Comparison of ENCODE assay signal across 1 cellular context in the genomic region with DNA sequence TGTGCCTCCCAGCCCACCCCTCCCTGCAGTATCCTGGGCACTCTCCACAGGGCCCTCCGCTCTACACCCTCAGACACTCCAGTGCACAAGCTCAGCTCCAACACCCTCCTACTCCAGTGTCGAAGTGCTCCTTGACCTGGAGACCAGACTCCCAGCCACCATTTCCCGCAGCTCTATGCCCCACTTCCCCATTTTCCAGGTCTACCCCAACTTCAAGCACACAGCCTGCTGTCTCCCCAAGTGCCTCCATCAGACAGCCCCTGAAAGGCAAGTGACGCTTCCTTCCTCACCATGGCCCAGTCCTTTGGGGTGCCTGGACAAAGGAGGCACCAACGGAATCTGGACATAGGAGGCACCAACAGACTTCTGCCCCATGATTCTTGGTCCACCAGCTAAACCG.
TF ChIP-seq lines count a peak whose summit lies in the region.

No MANE protein-coding gene starts in this region.

TF ChIP-seq in GM23338, 12 proteins besides CTCF, POLR2A, EP300 and RAD21:
- no peak for TF ChIP-seq POLR2AphosphoS5 (IDR thresholded peaks at IDR 0.05; ENCODE audit: low read depth)
